In genomic region chr5:151477106-151477505, GRCh38 we compare ENCODE assay signal across 23 cellular contexts. TPM values are rescaled to one million over a fixed set of nuclear protein-coding genes. Genes with fewer than 3 reads are reported as not detected.
DNase-seq lines count a peak whose midpoint lies in the region; TF ChIP-seq lines count a peak whose summit lies in the region.
"Had no signal": no experiment of that assay in that cellular context is flagged by ENCODE, and none has a peak within 500 bp of the region (broad histone marks: within the 10 kb centered on the region; RNA-seq: fewer than 3 reads in every experiment).

No MANE protein-coding gene starts in this region.

- TF ChIP-seq CTCF in choroid plexus epithelial cell (conservative IDR thresholded peaks at IDR 0.05; ENCODE audit: low read depth, low read length) (no peak), OCI-LY7 (conservative IDR thresholded peaks at IDR 0.05; ENCODE audit: low read length) (no peak)

- POLR2A ChIA-PET in OCI-LY7 (lab: Charles Lee) = no interaction called here

- BruUV-seq in OCI-LY7 (replicated peaks; lab: Mats Ljungman, UMichigan) = no TSS peak

- H3K4me3 ChIP-seq in choroid plexus epithelial cell (ENCODE audit: low read depth, low read length) = no peak overlapping the region
- no peak overlapping the region for H3K4me3 ChIP-seq in OCI-LY7 (ENCODE audit: low read depth, low read length, poor library complexity, severe bottlenecking)
- H3K4me3 ChIP-seq: GM12878, MG63, ovary, right atrium auricular region, tibial artery had no signal

- CTCF ChIA-PET in OCI-LY7 (lab: Charles Lee; ENCODE audit: unreplicated experiment) = interaction anchor here (0.5 kb wide), 1 partner anchor 715 kb away, joined by 7 read pairs; no protein-coding TSS in a partner anchor

- no peak overlapping the region for H3K4me2 ChIP-seq in OCI-LY7 (ENCODE audit: low read length)

- no peak overlapping the region for H2AFZ ChIP-seq in OCI-LY7 (ENCODE audit: low read length)

- H3K36me3 ChIP-seq in OCI-LY7 (ENCODE audit: insufficient read depth, low read length) = peaks cover 23% of the 10 kb centered on the region
- H3K36me3 ChIP-seq: ovary had no signal

- no peaks in the 10 kb centered on the region for H3K9me3 ChIP-seq in OCI-LY7 (ENCODE audit: low read length)
- H3K9me3 ChIP-seq: MG63, ovary, right atrium auricular region, tibial artery had no signal

- H3K79me2 ChIP-seq in OCI-LY7 (ENCODE audit: insufficient read depth, low read depth, low read length) = no peaks in the 10 kb centered on the region

- no peaks in the 10 kb centered on the region for H3K9me2 ChIP-seq in OCI-LY7 (ENCODE audit: insufficient read depth, low read length)

- DNase-seq in EH (ENCODE audit: low read depth) = peak; percentile 46
- DNase-seq in LHCN-M2 (ENCODE audit: low read depth) = peak; percentile 88
- DNase-seq in choroid plexus epithelial cell (ENCODE audit: low read depth) = peak; percentile 73
- DNase-seq in lung microvascular endothelial cell (ENCODE audit: low read depth in 2 of 2) = peak; percentile 59 to 61
- DNase-seq in HuH-7.5 (ENCODE audit: low spot score) = no peak
- DNase-seq in NCI-H1436 treated with DMSO at 0.1 percent for 48 hours (lab: John Stamatoyannopoulos, UW) = no peak
- no peak for DNase-seq in OCI-LY7 (ENCODE audit: low spot score)
- DNase-seq in NCI-H1092 treated with DMSO at 0.1 percent for 48 hours (lab: John Stamatoyannopoulos, UW) = no peak
- DNase-seq: activated CD4-positive, alpha-beta T cell treated with anti-CD3 and anti-CD28 coated beads for 4 hours; activated naive CD4-positive, alpha-beta T cell treated with Interleukin-2 at 50 U/mL for 16 hours; activated T-cell treated with anti-CD3 and anti-CD28 coated beads, Interleukin-2, amount 50 U/mL, for 48 hours; amygdala; caudate nucleus; CD4-positive, alpha-beta memory T cell; MG63; natural killer cell; NCI-H187 treated with DMSO at 0.1 percent for 48 hours; NCI-H446; ovary; SIG-M5; tibial artery had no signal

- intact Hi-C loops in OCI-LY7 (cut with micrococcal nuclease; ENCODE audit: unreplicated experiment) = no loop called here

- no peaks in the 10 kb centered on the region for H3K4me1 ChIP-seq in OCI-LY7 (ENCODE audit: insufficient read depth, low read length, poor library complexity, severe bottlenecking)
- H3K4me1 ChIP-seq: right atrium auricular region, tibial artery had no signal

- no peak overlapping the region for H3K27ac ChIP-seq in OCI-LY7 (ENCODE audit: low read depth, low read length, poor library complexity, severe bottlenecking)
- H3K27ac ChIP-seq: ovary, right atrium auricular region, tibial artery had no signal

- H4K20me1 ChIP-seq in OCI-LY7 (ENCODE audit: insufficient read depth, low read length) = no peaks in the 10 kb centered on the region

RNA-seq across cellular contexts. Expression of gene SLC36A1, which starts 29.7 kb away (rescaled TPM):
- total RNA-seq in LHCN-M2 (2014; rRNA removed) = 6.5 and 11.7 TPM in 2 replicates
- 6.9 TPM for polyA plus RNA-seq in LHCN-M2 (2012)
- total RNA-seq in lung microvascular endothelial cell = 1.4 and 1.5 TPM in 2 replicates
- 6.7 and 11.6 TPM in 2 replicates for total RNA-seq in OCI-LY7 (2014; rRNA removed; shearing (Covaris generic))
- 11.9 and 12.1 TPM in 2 replicates for total RNA-seq in OCI-LY7 (2022)

Comparison
In these comparisons a context has a peak if more than half of its experiments do, and no peak if none do; other contexts are left out.
1. DNase-seq: peak in EH (single experiment), LHCN-M2 (single experiment), choroid plexus epithelial cell (single experiment) and lung microvascular endothelial cell (2 of 2); none in HuH-7.5 (single experiment), NCI-H1436 treated with DMSO at 0.1 percent for 48 hours (single experiment), OCI-LY7 (single experiment) and NCI-H1092 treated with DMSO at 0.1 percent for 48 hours (single experiment).